24 cellular contexts compared by ENCODE assay signal in the genomic region with DNA sequence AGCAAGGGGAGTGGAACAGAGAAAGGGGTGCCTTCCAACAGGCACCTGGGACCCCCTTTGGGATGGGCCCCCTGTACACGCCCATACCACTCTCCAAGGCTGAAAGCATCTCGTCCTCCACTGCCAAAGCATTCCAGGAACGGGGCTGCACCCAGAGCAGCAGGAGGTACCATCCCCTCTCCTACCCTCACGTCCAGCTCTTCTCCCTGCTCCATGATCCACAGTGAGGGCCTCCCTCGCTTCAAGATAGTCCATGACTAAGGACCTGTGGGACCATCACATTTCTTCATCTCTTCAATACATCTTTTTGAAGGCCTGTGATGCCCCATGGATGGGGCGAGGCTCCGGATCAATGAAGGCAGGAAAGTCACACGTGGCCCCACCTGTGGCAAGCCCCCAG.
DNase-seq lines count a peak whose midpoint lies in the region; ATAC-seq and TF ChIP-seq lines count a peak whose summit lies in the region.
"Had no signal": no experiment of that assay in that cellular context is flagged by ENCODE, and none has a peak within 500 bp of the region (broad histone marks: within the 10 kb centered on the region; RNA-seq: fewer than 3 reads in every experiment).

No MANE protein-coding gene starts in this region.

- no peaks in the 10 kb centered on the region for H3K9me3 ChIP-seq in BLaER1 treated with 17β-estradiol and CSF1 and Interleukin-3, amounts not matched to agents 10 nM and 100 nM (replicated peaks in 1 of 11)
- H3K9me3 ChIP-seq in RWPE2 (ENCODE audit: severe bottlenecking), result no peaks in the 10 kb centered on the region
- H3K9me3 ChIP-seq in neuronal stem cell (replicated peaks in 1 of 2; ENCODE audit: control insufficient read depth in 2 of 2, insufficient read depth in 1 of 2, low read depth in 1 of 2, low read length in 2 of 2), result no peaks in the 10 kb centered on the region
- H3K9me3 ChIP-seq: breast epithelium, upper lobe of right lung had no signal

- no peak overlapping the region for H3K23ac ChIP-seq in neuronal stem cell (ENCODE audit: low read depth, low read length, poor library complexity)

- no peak overlapping the region for H2AK5ac ChIP-seq in neuronal stem cell (ENCODE audit: low read depth, low read length)

- no peak overlapping the region for H4K8ac ChIP-seq in neuronal stem cell (ENCODE audit: low read depth, low read length)

- ATAC-seq in RWPE2 (ENCODE audit: low read depth), result no peak
- ATAC-seq in HG03460 (IDR thresholded peaks at IDR 0.05; ENCODE audit: unreplicated experiment), result no peak
- no peak for ATAC-seq in GM18517 (IDR thresholded peaks at IDR 0.05; ENCODE audit: unreplicated experiment)
- ATAC-seq: stimulated activated naive CD8-positive, alpha-beta T cell treated with anti-CD3 and anti-CD28 coated beads, Interleukin-15, Interleukin-2, amounts not matched to agents 100 U/mL and 50 U/mL, for 24 hours had no signal

- H2AFZ ChIP-seq in neuronal stem cell (ENCODE audit: low read length), result no peak overlapping the region

- H3K4me2 ChIP-seq in BLaER1 treated with 17β-estradiol and CSF1 and Interleukin-3, amounts not matched to agents 10 nM and 100 nM, result peak overlapping the region in 10 of 11 experiments; percentile 66 to 90 (median 78); a peak in 18 of 22 replicates
- H3K4me2 ChIP-seq in neuronal stem cell (ENCODE audit: insufficient read depth, low read length, poor library complexity, severe bottlenecking), result no peak overlapping the region
- H3K4me2 ChIP-seq: KMS-11 had no signal

- H4K91ac ChIP-seq in neuronal stem cell (ENCODE audit: low read depth, low read length, poor library complexity), result no peak overlapping the region

- H3K4me3 ChIP-seq in BLaER1 treated with 17β-estradiol and CSF1 and Interleukin-3, amounts not matched to agents 10 nM and 100 nM, result no peak overlapping the region
- H3K4me3 ChIP-seq in RWPE2 (ENCODE audit: severe bottlenecking) (no peak overlapping the region), neuronal stem cell (ENCODE audit: low read length in 2 of 2) (no peak overlapping the region)
- H3K4me3 ChIP-seq: upper lobe of right lung had no signal

- H3K18ac ChIP-seq in neuronal stem cell (ENCODE audit: low read length), result no peak overlapping the region

- no peaks in the 10 kb centered on the region for H4K20me1 ChIP-seq in BLaER1 treated with 17β-estradiol and CSF1 and Interleukin-3, amounts not matched to agents 10 nM and 100 nM

- H3K4ac ChIP-seq in neuronal stem cell (ENCODE audit: low read length), result no peak overlapping the region

- no peak overlapping the region for H2BK12ac ChIP-seq in neuronal stem cell (ENCODE audit: low read length)

- no peaks in the 10 kb centered on the region for H3K36me3 ChIP-seq in BLaER1 treated with 17β-estradiol and CSF1 and Interleukin-3, amounts not matched to agents 10 nM and 100 nM
- H3K36me3 ChIP-seq in RWPE2 (ENCODE audit: low read depth), result no peaks in the 10 kb centered on the region
- no peaks in the 10 kb centered on the region for H3K36me3 ChIP-seq in neuronal stem cell (replicated peaks in 1 of 2; ENCODE audit: control insufficient read depth in 2 of 2, insufficient read depth in 2 of 2, low read length in 2 of 2)
- H3K36me3 ChIP-seq: breast epithelium, upper lobe of right lung had no signal

- no CpG with 5 or more reads among the region's 8 CpGs for WGBS in neuronal stem cell (ENCODE audit: extremely low coverage in 2 of 2, insufficient read length in 2 of 2, insufficient replicate concordance in 1 of 2), 2 donors

- no peaks in the 10 kb centered on the region for H3K27me3 ChIP-seq in BLaER1 treated with 17β-estradiol and CSF1 and Interleukin-3, amounts not matched to agents 10 nM and 100 nM
- no peaks in the 10 kb centered on the region for H3K27me3 ChIP-seq in RWPE2 (ENCODE audit: insufficient read depth, poor library complexity, severe bottlenecking)
- H3K27me3 ChIP-seq in neuronal stem cell (ENCODE audit: control insufficient read depth in 3 of 3, insufficient read depth in 3 of 3, low read depth in 1 of 3, low read length in 3 of 3), result peaks cover 0 to 2% (median 0%) of the 10 kb centered on the region in 3 experiments
- H3K27me3 ChIP-seq: breast epithelium, upper lobe of right lung had no signal

- no peaks in the 10 kb centered on the region for H3K79me1 ChIP-seq in neuronal stem cell (ENCODE audit: low read depth, low read length)

- H3K9ac ChIP-seq in BLaER1 treated with 17β-estradiol and CSF1 and Interleukin-3, amounts not matched to agents 10 nM and 100 nM, result no peak overlapping the region
- H3K9ac ChIP-seq in neuronal stem cell (ENCODE audit: low read depth, low read length, poor library complexity), result no peak overlapping the region
- H3K9ac ChIP-seq: KMS-11 had no signal

- no peak overlapping the region for H3K14ac ChIP-seq in neuronal stem cell (ENCODE audit: low read length)

- H2BK120ac ChIP-seq in neuronal stem cell (ENCODE audit: low read depth, low read length), result no peak overlapping the region

- peak; percentile 71 for DNase-seq in RWPE2 (ENCODE audit: low spot score)
- DNase-seq in mesenteric fat pad (ENCODE audit: low spot score), result peak; percentile 81
- DNase-seq in substantia nigra (lab: John Stamatoyannopoulos, UW), result no peak
- DNase-seq in neuronal stem cell (ENCODE audit: low spot score), result no peak
- no peak for DNase-seq in MV-4-11 (lab: John Stamatoyannopoulos, UW)
- DNase-seq: activated CD4-positive, alpha-beta T cell treated with anti-CD3 and anti-CD28 coated beads, Interleukin-2, amount 50 U/mL, for 48 hours; activated CD4-positive, CD25-positive, alpha-beta regulatory T cell; CD4-positive, CD25-positive, alpha-beta regulatory T cell; DMS 273 treated with DMSO at 0.1 percent for 48 hours; glutamatergic neuron; HCEC 1CT; NCI-H1694 treated with DMSO at 0.1 percent for 48 hours; NCI-H2171 treated with DMSO at 0.1 percent for 48 hours; NCI-H524 treated with DMSO at 0.1 percent for 48 hours; nephron progenitor cell; RPMI8226; stimulated activated CD4-positive, alpha-beta T cell treated with anti-CD3 and anti-CD28 coated beads, Interleukin-4, amount 100 ng/mL, for 24 hours; stimulated activated naive CD8-positive, alpha-beta T cell treated with anti-CD3 and anti-CD28 coated beads, Interleukin-15, Interleukin-2, amounts not matched to agents 100 U/mL and 50 U/mL, for 24 hours; upper lobe of right lung had no signal

- no peak for TF ChIP-seq CTCF in RWPE2 (IDR thresholded peaks at IDR 0.05; ENCODE audit: poor library complexity, severe bottlenecking)

- peak overlapping the region in 2 of 11 experiments; percentile 5 to 26; a peak in 1 of 22 replicates for H3K27ac ChIP-seq in BLaER1 treated with 17β-estradiol and CSF1 and Interleukin-3, amounts not matched to agents 10 nM and 100 nM
- peak overlapping the region; percentile 88 for H3K27ac ChIP-seq in RWPE2 (ENCODE audit: poor library complexity, severe bottlenecking)
- H3K27ac ChIP-seq in substantia nigra (ENCODE audit: low read depth, low read length, poor library complexity, severe bottlenecking), result peak overlapping the region; percentile 39
- H3K27ac ChIP-seq in neuronal stem cell (replicated peaks; ENCODE audit: low read length), result no peak overlapping the region
- H3K27ac ChIP-seq: KMS-11, upper lobe of right lung had no signal

- no peak overlapping the region for H2BK15ac ChIP-seq in neuronal stem cell (ENCODE audit: low read length)

- no peak overlapping the region for H2BK5ac ChIP-seq in neuronal stem cell (ENCODE audit: low read length)

- peaks cover 24 to 73% (median 66%) of the 10 kb centered on the region in 10 experiments for H3K4me1 ChIP-seq in BLaER1 treated with 17β-estradiol and CSF1 and Interleukin-3, amounts not matched to agents 10 nM and 100 nM
- peaks cover 45% of the 10 kb centered on the region for H3K4me1 ChIP-seq in RWPE2 (ENCODE audit: insufficient read depth, poor library complexity, severe bottlenecking)
- H3K4me1 ChIP-seq in neuronal stem cell (ENCODE audit: control insufficient read depth in 2 of 2, insufficient read depth in 1 of 2, low read depth in 1 of 2, low read length in 2 of 2), result peaks cover 0 to 1% of the 10 kb centered on the region in 2 donors
- H3K4me1 ChIP-seq: upper lobe of right lung had no signal

Comparison
In these comparisons a context has a peak if more than half of its experiments do, and no peak if none do; other contexts are left out.
1. DNase-seq: peak in RWPE2 (single experiment) and mesenteric fat pad (single experiment); none in substantia nigra (0 of 49), neuronal stem cell (single experiment) and MV-4-11 (single experiment).